ENCODE assay signal across 2 cellular contexts in the genomic region with DNA sequence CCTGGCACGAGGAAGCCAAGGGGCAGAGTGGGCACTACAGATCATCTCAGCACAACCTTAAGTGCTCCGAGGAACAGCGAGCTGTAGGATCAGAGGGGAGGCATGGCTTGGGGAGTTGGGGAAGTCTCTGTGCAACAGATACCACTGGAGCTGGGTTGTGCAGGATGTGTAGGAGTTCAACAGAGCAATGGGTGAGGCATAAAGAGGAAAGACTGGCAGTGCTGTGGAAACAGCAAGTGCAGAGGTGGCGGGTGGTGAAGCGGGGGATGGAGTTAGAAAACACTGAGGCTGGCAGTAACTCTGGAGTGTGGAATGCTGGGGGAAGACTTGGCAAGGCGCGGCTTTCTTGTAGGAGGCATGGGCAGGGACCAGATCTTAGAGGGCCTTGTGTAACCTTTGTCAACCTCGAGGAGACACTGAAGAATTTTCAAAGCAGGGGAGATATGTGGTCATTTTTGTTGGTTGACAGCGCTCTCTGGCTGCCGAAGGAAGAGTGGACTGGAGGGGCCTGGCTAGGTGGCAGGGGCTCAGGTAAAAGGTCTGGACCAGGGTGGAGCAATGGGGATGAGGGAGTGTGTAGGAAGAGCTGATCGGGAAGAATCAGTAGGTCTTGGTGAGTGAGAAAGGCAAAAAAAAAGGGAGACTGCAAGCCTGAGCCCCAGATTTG.
TF ChIP-seq lines count a peak whose summit lies in the region.

No MANE protein-coding gene starts in this region.

TF ChIP-seq in SK-N-SH treated with all-trans-retinoic acid at 6 μM for 48 hours, 23 proteins besides CTCF, POLR2A, EP300 and RAD21:
- TF ChIP-seq PATZ1 (CRISPR knock-in tag; IDR thresholded peaks at IDR 0.05; ENCODE audit: borderline replicate concordance) (no peak), ZFP3 (CRISPR knock-in tag; IDR thresholded peaks at IDR 0.05) (peak; percentile 93)

TF ChIP-seq in SK-N-SH, 30 proteins besides CTCF, POLR2A, EP300 and RAD21 (continued from another document):
- TF ChIP-seq ELF1 (IDR thresholded peaks at IDR 0.05) = no peak
- no peak for TF ChIP-seq JUND (IDR thresholded peaks at IDR 0.05)
- TF ChIP-seq, protein P1, sequence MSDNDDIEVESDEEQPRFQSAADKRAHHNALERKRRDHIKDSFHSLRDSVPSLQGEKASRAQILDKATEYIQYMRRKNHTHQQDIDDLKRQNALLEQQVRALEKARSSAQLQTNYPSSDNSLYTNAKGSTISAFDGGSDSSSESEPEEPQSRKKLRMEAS (IDR thresholded peaks at IDR 0.05; ENCODE audit: low read depth) = no peak
- no peak for TF ChIP-seq FOSL2 (IDR thresholded peaks at IDR 0.05; ENCODE audit: borderline replicate concordance, low read depth)
- no peak for TF ChIP-seq POLR2AphosphoS5 (IDR thresholded peaks at IDR 0.05; ENCODE audit: low read depth, low read length)
- no peak for TF ChIP-seq CHD2 (IDR thresholded peaks at IDR 0.05; ENCODE audit: low read length, partially characterized antibody)
- no peak for TF ChIP-seq GABPA (IDR thresholded peaks at IDR 0.05; ENCODE audit: low read depth)
- no peak for TF ChIP-seq TCF12 (IDR thresholded peaks at IDR 0.05)
